Comparison of ENCODE assay signal across 27 cellular contexts in the genomic region with DNA sequence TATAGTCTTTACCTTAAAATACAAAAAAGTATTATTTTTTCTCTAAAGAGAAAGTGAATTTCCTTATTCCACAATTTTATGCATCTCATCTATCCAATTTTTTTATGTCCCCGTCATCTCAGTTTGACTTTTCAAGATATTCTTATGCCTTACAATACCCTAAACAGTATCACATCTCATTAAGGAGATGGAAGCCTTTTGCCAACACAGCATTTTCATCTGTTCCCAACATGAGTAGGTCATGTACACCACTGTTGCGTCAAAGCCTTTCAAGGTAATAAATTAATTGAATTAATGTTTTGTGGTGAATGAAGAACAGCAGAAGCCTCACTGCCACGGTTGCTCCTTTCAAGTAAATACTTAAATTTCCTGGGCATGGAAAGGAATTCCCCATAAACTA.
"Had no signal": no experiment of that assay in that cellular context is flagged by ENCODE, and none has a peak within 500 bp of the region (broad histone marks: within the 10 kb centered on the region; RNA-seq: fewer than 3 reads in every experiment).

No MANE protein-coding gene starts in this region.

- H3K4me1 ChIP-seq: colonic mucosa, esophagus muscularis mucosa, esophagus squamous epithelium, foreskin keratinocyte, gastrocnemius medialis, gastroesophageal sphincter had no signal

- H3K27ac ChIP-seq: colonic mucosa, coronary artery, dorsolateral prefrontal cortex, epithelial cell of prostate, esophagus muscularis mucosa, esophagus squamous epithelium, foreskin keratinocyte, gastrocnemius medialis, gastroesophageal sphincter, heart left ventricle, heart right ventricle had no signal

- H3K27me3 ChIP-seq: colonic mucosa, esophagus muscularis mucosa, esophagus squamous epithelium, foreskin keratinocyte, gastrocnemius medialis, gastroesophageal sphincter, heart left ventricle, heart right ventricle had no signal

- ATAC-seq: effector memory CD8-positive, alpha-beta T cell; esophagus mucosa; foreskin keratinocyte; gastrocnemius medialis; gastroesophageal sphincter; heart left ventricle; heart right ventricle had no signal

- FAIRE-seq: colon, endometrium, endothelial cell of umbilical vein, frontal cortex had no signal

- H3K9me3 ChIP-seq: colonic mucosa, esophagus muscularis mucosa, esophagus squamous epithelium, gastrocnemius medialis, gastroesophageal sphincter, heart left ventricle, heart right ventricle had no signal

- DNase-seq: colonic mucosa; cortex of kidney; dermis blood vessel endothelial cell; dorsolateral prefrontal cortex; effector CD4-positive, alpha-beta T cell; effector CD8-positive, alpha-beta T cell; effector memory CD4-positive, alpha-beta T cell; effector memory CD8-positive, alpha-beta T cell; endodermal cell; erythroblast; esophagus squamous epithelium; foreskin keratinocyte; foreskin melanocyte; gastrocnemius medialis; glutamatergic neuron; head of caudate nucleus; heart left ventricle; heart right ventricle had no signal

- H3K36me3 ChIP-seq: colonic mucosa, esophagus muscularis mucosa, esophagus squamous epithelium, gastrocnemius medialis, gastroesophageal sphincter, heart left ventricle, heart right ventricle had no signal

- H3K4me3 ChIP-seq: colonic mucosa, coronary artery, dorsolateral prefrontal cortex, esophagus muscularis mucosa, esophagus squamous epithelium, gastrocnemius medialis, gastroesophageal sphincter, heart left ventricle, heart right ventricle had no signal
